In genomic region chr13:46171739-46172138, GRCh38 we compare ENCODE assay signal across 2 cellular contexts.
TF ChIP-seq lines count a peak whose summit lies in the region.

No MANE protein-coding gene starts in this region.

TF ChIP-seq in GM12878, 131 proteins besides CTCF, POLR2A, EP300 and RAD21:
- 0 out of 2 replicates have a peak, but pooled peaks have one; percentile 3 for TF ChIP-seq POLR2AphosphoS5 (IDR thresholded peaks at IDR 0.05; ENCODE audit: low read length)
- no peak for TF ChIP-seq TCF7 (IDR thresholded peaks at IDR 0.05; ENCODE audit: borderline replicate concordance)
- TF ChIP-seq SMAD5 (IDR thresholded peaks at IDR 0.05; ENCODE audit: low read depth): 0 out of 2 replicates have a peak, but pooled peaks have one; percentile 20
- TF ChIP-seq CEBPB (IDR thresholded peaks at IDR 0.05; ENCODE audit: borderline replicate concordance in 1 of 2, low read depth in 2 of 2, low read length in 2 of 2): no peak
- TF ChIP-seq GABPA (IDR thresholded peaks at IDR 0.05; ENCODE audit: low read depth): no peak
- TF ChIP-seq ZNF274 (IDR thresholded peaks at IDR 0.05; ENCODE audit: insufficient read depth, insufficient read length): no peak

TF ChIP-seq in GM23338, 12 proteins besides CTCF, POLR2A, EP300 and RAD21:
- TF ChIP-seq JUNB (IDR thresholded peaks at IDR 0.05; ENCODE audit: unreplicated experiment): no peak
- no peak for TF ChIP-seq ZNF114 (CRISPR knock-in tag; IDR thresholded peaks at IDR 0.05)
TF ChIP-seq in GM23338: peak in this region for 0.
